In genomic region chr2:28583899-28584553, GRCh38 we compare ENCODE assay signal across 8 cellular contexts.
DNase-seq lines count a peak whose midpoint lies in the region; ATAC-seq, FAIRE-seq and TF ChIP-seq lines count a peak whose summit lies in the region.

No MANE protein-coding gene starts in this region.

- H3K27ac ChIP-seq in astrocyte (ENCODE audit: low read depth, low read length), result peak overlapping the region; percentile 99

- peak overlapping the region; percentile 99 for H3K27ac Mint-ChIP-seq in HFFc6
- peak overlapping the region in 1 of 2 donors; percentile 28 for H3K27ac Mint-ChIP-seq in T-cell
- peak overlapping the region; percentile 97 for H3K27ac Mint-ChIP-seq in astrocyte (ENCODE audit: unreplicated experiment)

- H3K4me3 Mint-ChIP-seq in HFFc6 (peak overlapping the region; percentile 88), T-cell (no peak overlapping the region), astrocyte (ENCODE audit: unreplicated experiment) (peak overlapping the region; percentile 67)

- H3K9ac ChIP-seq in astrocyte (ENCODE audit: low read length), result peak overlapping the region; percentile 84

- no peaks in the 10 kb centered on the region for H3K36me3 Mint-ChIP-seq in HFFc6 (ENCODE audit: low read depth)
- no peaks in the 10 kb centered on the region for H3K36me3 Mint-ChIP-seq in T-cell
- no peaks in the 10 kb centered on the region for H3K36me3 Mint-ChIP-seq in astrocyte (ENCODE audit: low read depth, unreplicated experiment)

- peak overlapping the region; percentile 90 for H3K4me2 ChIP-seq in astrocyte (ENCODE audit: low read length)

- H3K9me3 ChIP-seq in astrocyte (ENCODE audit: insufficient read depth, low read depth, low read length), result no peaks in the 10 kb centered on the region

- peaks cover 28% of the 10 kb centered on the region for H3K4me1 ChIP-seq in astrocyte (ENCODE audit: insufficient read depth, low read length)

- H3K9me3 Mint-ChIP-seq in HFFc6, result no peaks in the 10 kb centered on the region
- no peaks in the 10 kb centered on the region for H3K9me3 Mint-ChIP-seq in T-cell
- no peaks in the 10 kb centered on the region for H3K9me3 Mint-ChIP-seq in astrocyte (ENCODE audit: unreplicated experiment)

- no peaks in the 10 kb centered on the region for H3K27me3 ChIP-seq in astrocyte (ENCODE audit: insufficient read depth, low read length)

- DNase-seq in AG09309 (ENCODE audit: low read depth) (peak; percentile 54), HFFc6 (peak; percentile 92), T-cell (peak in 3 of 34 experiments; percentile 16 to 50 (median 38)), astrocyte (ENCODE audit: low read depth) (peak; percentile 93), inferior parietal cortex (ENCODE audit: extremely low spot score) (peak; percentile 75), GM19239 (ENCODE audit: insufficient read length, low spot score) (no peak), HuH-7 (ENCODE audit: low spot score) (no peak)
- DNase-seq in stimulated activated CD4-positive, alpha-beta T cell treated with anti-CD3 and anti-CD28 coated beads, Interleukin-15, amount 100 ng/mL, for 48 hours (ENCODE audit: low read depth in 2 of 2), result peak; percentile 70 to 80

- H3K79me2 ChIP-seq in astrocyte (ENCODE audit: insufficient read depth, low read length), result no peaks in the 10 kb centered on the region

- no peaks in the 10 kb centered on the region for H4K20me1 ChIP-seq in astrocyte (ENCODE audit: insufficient read depth, low read length)

- H3K27me3 Mint-ChIP-seq in HFFc6 (ENCODE audit: insufficient read depth) (no peaks in the 10 kb centered on the region; the same call in 1 of the 2 replicates), T-cell (no peaks in the 10 kb centered on the region), astrocyte (ENCODE audit: low read depth, unreplicated experiment) (no peaks in the 10 kb centered on the region)

- peak; percentile 86 for FAIRE-seq in astrocyte (lab: Jason Lieb, UNC)
- no peak for FAIRE-seq in GM19239 (lab: Jason Lieb, UNC)

- H3K4me3 ChIP-seq in AG09309 (ENCODE audit: control insufficient read depth, low read depth, low read length) (peak overlapping the region; percentile 19), astrocyte (ENCODE audit: insufficient read depth, low read depth, low read length) (peak overlapping the region; percentile 50)

- no peaks in the 10 kb centered on the region for H3K36me3 ChIP-seq in astrocyte (ENCODE audit: insufficient read depth, low read length)

- TF ChIP-seq CTCF in AG09309 (IDR thresholded peaks at IDR 0.05; ENCODE audit: control insufficient read depth, insufficient read depth, low read depth, low read length, missing control alignments) (no peak), HFFc6 (IDR thresholded peaks at IDR 0.05) (no peak), astrocyte (IDR thresholded peaks at IDR 0.05; ENCODE audit: insufficient read depth, low read depth, low read length) (no peak)

- peak overlapping the region; percentile 96 for H2AFZ ChIP-seq in astrocyte (ENCODE audit: low read depth, low read length)

- CTCF ChIA-PET in T-cell (lab: Charles Lee), result interaction anchor here in 1 of 2 donors (0.5 to 1.6 kb wide), 2 partner anchors 9 to 17 kb away, joined by 3 read pairs; no protein-coding TSS in a partner anchor

- POLR2A ChIA-PET in T-cell (lab: Charles Lee), result interaction anchor here (0.5 to 0.6 kb wide), 2 partner anchors 54 to 176 kb away, joined by 3 read pairs; no protein-coding TSS in a partner anchor

- H3K4me1 Mint-ChIP-seq in HFFc6 (ENCODE audit: low read depth) (peaks cover 61% of the 10 kb centered on the region), T-cell (peaks cover 31 to 38% (median 35%) of the 10 kb centered on the region in 3 donors), astrocyte (ENCODE audit: low read depth, unreplicated experiment) (peaks cover 30% of the 10 kb centered on the region)

- ATAC-seq in T-cell (replicated peaks in 1 of 4), result peak in 3 of 4 experiments; percentile 44 to 67 (median 64)

Comparison
In these comparisons a context has a peak if more than half of its experiments do, and no peak if none do; other contexts are left out.
1. DNase-seq: peak in AG09309 (single experiment), HFFc6 (single experiment), astrocyte (single experiment), inferior parietal cortex (single experiment) and stimulated activated CD4-positive, alpha-beta T cell treated with anti-CD3 and anti-CD28 coated beads, Interleukin-15, amount 100 ng/mL, for 48 hours (2 of 2); none in GM19239 (single experiment) and HuH-7 (single experiment).
2. H3K4me3 Mint-ChIP-seq: peak in HFFc6 (single experiment) and astrocyte (single experiment); none in T-cell (0 of 3).